14 cellular contexts compared by ENCODE assay signal in the genomic region with DNA sequence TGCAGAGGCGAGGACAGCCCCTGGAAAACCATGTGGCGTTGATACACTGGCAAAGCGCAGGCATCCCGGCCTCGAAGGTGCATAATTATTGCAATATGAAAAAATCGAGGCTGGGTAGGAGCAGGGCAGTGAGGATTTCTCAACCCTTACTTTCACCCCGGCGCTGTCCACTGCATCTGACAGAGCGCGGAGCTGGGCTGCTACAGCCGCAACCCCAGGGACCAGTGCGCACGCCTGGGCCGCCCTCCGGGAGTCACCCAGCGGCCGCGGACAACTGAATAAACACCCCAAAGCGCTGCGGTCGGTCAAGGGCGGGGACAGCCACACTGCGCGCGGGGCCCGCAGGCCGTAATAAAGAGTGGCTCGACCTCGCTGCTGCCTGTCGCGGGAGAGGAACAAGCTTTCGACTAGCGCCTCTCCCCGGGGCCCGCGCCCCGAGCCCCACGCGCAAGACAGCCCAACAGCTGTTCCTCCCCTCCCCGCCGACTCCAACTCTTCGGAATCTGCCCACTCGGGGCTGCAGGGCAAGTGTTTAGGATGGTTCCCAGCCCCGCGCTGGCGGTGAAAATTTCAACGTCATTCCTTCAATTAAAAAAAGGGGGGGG. TPM values are rescaled to one million over a fixed set of nuclear protein-coding genes. Genes with fewer than 3 reads are reported as not detected.
DNase-seq lines count a peak whose midpoint lies in the region; ATAC-seq, FAIRE-seq and TF ChIP-seq lines count a peak whose summit lies in the region.
"Had no signal": no experiment of that assay in that cellular context is flagged by ENCODE, and none has a peak within 500 bp of the region (broad histone marks: within the 10 kb centered on the region; RNA-seq: fewer than 3 reads in every experiment).

No MANE protein-coding gene starts in this region.

- intact Hi-C loops in dendritic cell treated with granulocyte-macrophage colony-stimulating factor and Interleukin-4, amounts not matched to agents 40 ng/mL and 50 ng/mL, for 4 days (cut with micrococcal nuclease): no loop called here
- intact Hi-C loops in aorta (cut with DNase I): no loop called here
- intact Hi-C loops in lower leg skin (cut with DNase I; ENCODE audit: low total_unique reads): no loop called here

- no peaks in the 10 kb centered on the region for H3K79me1 ChIP-seq in mesendoderm (ENCODE audit: low read length)

- H3K27me3 ChIP-seq in cardiac muscle cell: peaks cover 100% of the 10 kb centered on the region
- H3K27me3 ChIP-seq in right atrium auricular region: peaks cover 28 to 43% of the 10 kb centered on the region in 2 donors
- peaks cover 46% of the 10 kb centered on the region for H3K27me3 ChIP-seq in mesendoderm (ENCODE audit: insufficient read depth, low read length, poor library complexity)
- H3K27me3 ChIP-seq in aorta (ENCODE audit: control insufficient read depth in 1 of 2, insufficient read depth in 2 of 2, low read length in 1 of 2): no peaks in the 10 kb centered on the region
- H3K27me3 ChIP-seq in small intestine (ENCODE audit: control insufficient read depth in 2 of 2, insufficient read depth in 2 of 2, low read length in 2 of 2): peaks cover 22 to 49% of the 10 kb centered on the region in 2 donors

- no peak for FAIRE-seq in small intestine (lab: Jason Lieb, UNC)

- H3K27me3 Mint-ChIP-seq in dendritic cell treated with granulocyte-macrophage colony-stimulating factor and Interleukin-4, amounts not matched to agents 40 ng/mL and 50 ng/mL, for 4 days: peaks cover 82% of the 10 kb centered on the region

- no peak overlapping the region for H3K23ac ChIP-seq in mesendoderm (ENCODE audit: low read length)

- peak overlapping the region; percentile 51 for H3K4me3 Mint-ChIP-seq in dendritic cell treated with granulocyte-macrophage colony-stimulating factor and Interleukin-4, amounts not matched to agents 40 ng/mL and 50 ng/mL, for 4 days
- H3K4me3 Mint-ChIP-seq: memory B cell had no signal

- H3K9ac ChIP-seq in mesendoderm (ENCODE audit: low read length): peak overlapping the region; percentile 5

- H3K9me3 Mint-ChIP-seq in dendritic cell treated with granulocyte-macrophage colony-stimulating factor and Interleukin-4, amounts not matched to agents 40 ng/mL and 50 ng/mL, for 4 days: no peaks in the 10 kb centered on the region
- H3K9me3 Mint-ChIP-seq: memory B cell had no signal

- no peak overlapping the region for H3K27ac Mint-ChIP-seq in dendritic cell treated with granulocyte-macrophage colony-stimulating factor and Interleukin-4, amounts not matched to agents 40 ng/mL and 50 ng/mL, for 4 days
- H3K27ac Mint-ChIP-seq: memory B cell had no signal

- H2BK120ac ChIP-seq in mesendoderm (ENCODE audit: low read depth, low read length): no peak overlapping the region

- H2BK15ac ChIP-seq in mesendoderm (replicated peaks; ENCODE audit: low read depth): no peak overlapping the region

- H3K4ac ChIP-seq in mesendoderm (ENCODE audit: low read depth, low read length): no peak overlapping the region

- H3K4me2 ChIP-seq in mesendoderm (ENCODE audit: low read length): peak overlapping the region; percentile 53

- TF ChIP-seq CTCF in cardiac muscle cell (IDR thresholded peaks at IDR 0.05; ENCODE audit: low read depth, low read length) (no peak), right atrium auricular region (IDR thresholded peaks at IDR 0.05) (no peak), lower leg skin (IDR thresholded peaks at IDR 0.05) (no peak)

- H3K36me3 ChIP-seq in cardiac muscle cell: no peaks in the 10 kb centered on the region
- no peaks in the 10 kb centered on the region for H3K36me3 ChIP-seq in right atrium auricular region
- no peaks in the 10 kb centered on the region for H3K36me3 ChIP-seq in mesendoderm (ENCODE audit: control insufficient read depth, insufficient read depth, low read length)
- no peaks in the 10 kb centered on the region for H3K36me3 ChIP-seq in aorta (ENCODE audit: control insufficient read depth in 1 of 2, insufficient read depth in 2 of 2, low read length in 1 of 2)
- no peaks in the 10 kb centered on the region for H3K36me3 ChIP-seq in small intestine (ENCODE audit: control insufficient read depth in 2 of 2, insufficient read depth in 2 of 2, low read length in 2 of 2)
- H3K36me3 ChIP-seq: MG63, upper lobe of left lung had no signal

- DNase-seq in cardiac muscle cell (ENCODE audit: low read depth in 1 of 2, low spot score in 1 of 2) (peak; percentile 58 to 69), right atrium auricular region (ENCODE audit: low spot score) (no peak), mesendoderm (no peak), aorta (no peak), lower leg skin (ENCODE audit: low spot score in 2 of 2) (no peak), small intestine (no peak)
- no peak for DNase-seq in stimulated activated CD4-positive, alpha-beta T cell treated with anti-CD3 and anti-CD28 coated beads, Interleukin-2, amount 100 ng/mL, for 24 hours
- DNase-seq: MG63, RPMI8226, T1000 had no signal

- no peak overlapping the region for H4K5ac ChIP-seq in mesendoderm (ENCODE audit: low read length)

- no peaks in the 10 kb centered on the region for H3K36me3 Mint-ChIP-seq in dendritic cell treated with granulocyte-macrophage colony-stimulating factor and Interleukin-4, amounts not matched to agents 40 ng/mL and 50 ng/mL, for 4 days (ENCODE audit: low read depth)
- H3K36me3 Mint-ChIP-seq: memory B cell had no signal

- no peak overlapping the region for H2AK5ac ChIP-seq in mesendoderm (ENCODE audit: low read length)

- H3K56ac ChIP-seq in mesendoderm (ENCODE audit: low read length): peak overlapping the region; percentile 46

- H3K4me1 Mint-ChIP-seq in dendritic cell treated with granulocyte-macrophage colony-stimulating factor and Interleukin-4, amounts not matched to agents 40 ng/mL and 50 ng/mL, for 4 days (ENCODE audit: low read depth): peaks cover 50% of the 10 kb centered on the region

- no CpG with 5 or more reads among the region's 47 CpGs for WGBS in mesendoderm (ENCODE audit: extremely low coverage, insufficient coverage, low lambda C conversion rate)
- 3 to 4% methylated on average over 47 of the region's 47 CpGs for WGBS in aorta, 2 donors
- WGBS in lower leg skin, 2 donors: 4% methylated on average over 33 to 45 of the region's 47 CpGs
- 5 to 12% (median 5%) methylated on average over 45 to 47 of the region's 47 CpGs for WGBS in small intestine, 3 donors

- no peak overlapping the region for H4K8ac ChIP-seq in mesendoderm (ENCODE audit: low read depth, low read length)

- no peak for TF ChIP-seq POLR2A in lower leg skin (IDR thresholded peaks at IDR 0.05)

- H3K18ac ChIP-seq in mesendoderm (ENCODE audit: low read length): no peak overlapping the region

- no peaks in the 10 kb centered on the region for H3K79me2 ChIP-seq in mesendoderm (ENCODE audit: control insufficient read depth, insufficient read depth, low read length)

- H3K27ac ChIP-seq in cardiac muscle cell: no peak overlapping the region
- no peak overlapping the region for H3K27ac ChIP-seq in right atrium auricular region
- no peak overlapping the region for H3K27ac ChIP-seq in mesendoderm (ENCODE audit: low read depth, low read length)
- H3K27ac ChIP-seq in aorta (ENCODE audit: low read depth in 1 of 2, low read length in 2 of 2): no peak overlapping the region
- no peak overlapping the region for H3K27ac ChIP-seq in small intestine (ENCODE audit: low read depth in 1 of 2, low read length in 1 of 2)
- H3K27ac ChIP-seq: upper lobe of left lung had no signal

- peak; percentile 36 for ATAC-seq in aorta (ENCODE audit: low FRiP score)

- H2BK5ac ChIP-seq in mesendoderm (ENCODE audit: low read length): no peak overlapping the region

- H3K9me3 ChIP-seq in cardiac muscle cell (ENCODE audit: low read depth) (no peaks in the 10 kb centered on the region), right atrium auricular region (no peaks in the 10 kb centered on the region), aorta (ENCODE audit: control insufficient read depth, low read length) (no peaks in the 10 kb centered on the region), small intestine (ENCODE audit: control insufficient read depth, low read depth) (no peaks in the 10 kb centered on the region)
- H3K9me3 ChIP-seq: MG63, upper lobe of left lung had no signal

- peak overlapping the region; percentile 25 for H3K4me3 ChIP-seq in cardiac muscle cell
- H3K4me3 ChIP-seq in right atrium auricular region: peak overlapping the region in 1 of 2 donors; percentile 32
- H3K4me3 ChIP-seq in mesendoderm (ENCODE audit: low read length): no peak overlapping the region
- no peak overlapping the region for H3K4me3 ChIP-seq in aorta (ENCODE audit: low read length in 2 of 2)
- no peak overlapping the region for H3K4me3 ChIP-seq in lower leg skin (ENCODE audit: low read depth, poor library complexity, severe bottlenecking)
- H3K4me3 ChIP-seq in small intestine (ENCODE audit: low read depth in 1 of 2, low read length in 2 of 2): no peak overlapping the region
- H3K4me3 ChIP-seq: MG63, upper lobe of left lung had no signal

- peaks cover 4% of the 10 kb centered on the region for H3K4me1 ChIP-seq in cardiac muscle cell (ENCODE audit: low read depth)
- H3K4me1 ChIP-seq in right atrium auricular region: peaks cover 0 to 37% of the 10 kb centered on the region in 2 donors
- H3K4me1 ChIP-seq in mesendoderm (ENCODE audit: control insufficient read depth, low read depth, low read length): peaks cover 6% of the 10 kb centered on the region
- H3K4me1 ChIP-seq in aorta (ENCODE audit: control insufficient read depth in 1 of 2, insufficient read depth in 2 of 2, low read length in 2 of 2): no peaks in the 10 kb centered on the region
- no peaks in the 10 kb centered on the region for H3K4me1 ChIP-seq in small intestine (ENCODE audit: control insufficient read depth in 2 of 2, insufficient read depth in 1 of 2, low read depth in 1 of 2, low read length in 1 of 2)

RNA-seq across cellular contexts. Expression of gene WT1, which starts 3.6 kb away (rescaled TPM):
- total RNA-seq in cardiac muscle cell (5.0 and 5.2 TPM in 2 replicates), right atrium auricular region (10 to 100 TPM in 1 of 2 donors, 1 to 10 TPM in 1; 8.1 to 10.6 TPM), aorta (under 1 TPM in 1 of 2 donors, not detected in 1; 0.87 TPM), lower leg skin (not detected)
- polyA plus RNA-seq in cardiac muscle cell (0.70 and 3.0 TPM in 2 replicates), aorta (under 1 TPM in 1 of 2 donors, not detected in 1; 0.15 TPM), small intestine (not detected)
- polyA plus RNA-seq in mesendoderm (2013, experiment 1 of 2): 1.0 TPM
- polyA plus RNA-seq in mesendoderm (2013, experiment 2 of 2): 0.92 TPM
- total RNA-seq: skeletal muscle tissue had no signal

Comparison
In these comparisons a context has a peak if more than half of its experiments do, and no peak if none do; other contexts are left out.
1. DNase-seq: peak in cardiac muscle cell (2 of 2); none in right atrium auricular region (single experiment), mesendoderm (single experiment), aorta (0 of 2), lower leg skin (0 of 2), small intestine (single experiment) and stimulated activated CD4-positive, alpha-beta T cell treated with anti-CD3 and anti-CD28 coated beads, Interleukin-2, amount 100 ng/mL, for 24 hours (0 of 2).